In the genomic region with DNA sequence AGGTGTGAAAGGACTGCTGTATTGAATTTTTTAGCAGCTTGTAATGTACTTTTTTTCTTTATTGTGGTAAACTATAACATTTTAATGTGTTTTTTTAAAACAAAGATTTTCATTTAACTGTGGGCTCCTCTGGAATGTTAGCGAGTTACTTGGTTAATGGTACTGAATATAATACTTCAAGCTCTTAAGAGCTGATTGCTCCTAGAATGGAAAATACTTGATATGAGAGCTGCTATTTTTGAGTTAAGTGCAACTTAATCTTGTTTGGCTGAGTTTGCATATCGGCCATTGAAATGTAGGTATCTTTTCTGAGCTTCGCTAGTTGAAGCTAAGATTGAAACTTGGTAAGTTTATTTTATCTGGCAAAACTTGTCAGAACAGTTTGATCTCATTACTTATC, we compare ENCODE assay signal across 12 cellular contexts. TPM values are rescaled to one million over a fixed set of nuclear protein-coding genes. Genes with fewer than 3 reads are reported as not detected.
DNase-seq lines count a peak whose midpoint lies in the region; ATAC-seq, FAIRE-seq and TF ChIP-seq lines count a peak whose summit lies in the region.
"Had no signal": no experiment of that assay in that cellular context is flagged by ENCODE, and none has a peak within 500 bp of the region (broad histone marks: within the 10 kb centered on the region; RNA-seq: fewer than 3 reads in every experiment).

No MANE protein-coding gene starts in this region.

- no peak for ATAC-seq in CD4-positive, alpha-beta T cell (ENCODE audit: poor library complexity)
- ATAC-seq in activated naive CD8-positive, alpha-beta T cell treated with anti-CD3 and anti-CD28 coated beads, Interleukin-2, amount 10 ng/mL, durations not matched to agents 7 days and 5 days (ENCODE audit: low read depth): no peak
- ATAC-seq in natural killer cell: no peak
- ATAC-seq: HCT116 had no signal

- peak; percentile 23 for FAIRE-seq in H54 (lab: Jason Lieb, UNC)
- no peak for FAIRE-seq in HTR-8/SVneo (lab: Jason Lieb, UNC)
- FAIRE-seq: bronchial epithelial cell had no signal

- H3K36me3 Mint-ChIP-seq in CD4-positive, alpha-beta T cell (ENCODE audit: low read depth): peaks cover 79% of the 10 kb centered on the region
- H3K36me3 Mint-ChIP-seq in activated naive CD8-positive, alpha-beta T cell treated with anti-CD3 and anti-CD28 coated beads, Interleukin-2, amount 10 ng/mL, durations not matched to agents 7 days and 5 days: peaks cover 33% of the 10 kb centered on the region
- peaks cover 8% of the 10 kb centered on the region for H3K36me3 Mint-ChIP-seq in natural killer cell

- no peak for DNase-seq in CD4-positive, alpha-beta T cell
- DNase-seq in H54 (ENCODE audit: insufficient read length, low spot score) (no peak), natural killer cell (no peak), NCI-H146 treated with DMSO at 0.1 percent for 48 hours (lab: John Stamatoyannopoulos, UW; ENCODE audit: unreplicated experiment) (no peak), AG08395 (ENCODE audit: low spot score) (no peak), HTR-8/SVneo (ENCODE audit: insufficient read length, low spot score) (no peak)
- no peak for DNase-seq in activated naive CD8-positive, alpha-beta T cell treated with anti-CD3 and anti-CD28 coated beads, Interleukin-2, amount 10 ng/mL, durations not matched to agents 7 days and 5 days
- DNase-seq: GDM1, naive B cell, SK-N-SH had no signal

- no peaks in the 10 kb centered on the region for H3K9me3 ChIP-seq in CD4-positive, alpha-beta T cell (ENCODE audit: control insufficient read depth, low read length)
- H3K9me3 ChIP-seq: SK-N-SH had no signal

- peaks cover 91% of the 10 kb centered on the region for H3K4me1 Mint-ChIP-seq in CD4-positive, alpha-beta T cell (ENCODE audit: low read depth)
- peaks cover 68% of the 10 kb centered on the region for H3K4me1 Mint-ChIP-seq in activated naive CD8-positive, alpha-beta T cell treated with anti-CD3 and anti-CD28 coated beads, Interleukin-2, amount 10 ng/mL, durations not matched to agents 7 days and 5 days
- peaks cover 64 to 69% of the 10 kb centered on the region in 2 donors for H3K4me1 Mint-ChIP-seq in natural killer cell

- POLR2A ChIA-PET in CD4-positive, alpha-beta T cell (lab: Charles Lee): interaction anchor here (2.2 kb wide), 1 partner anchor 7 kb away, joined by 19 read pairs; a partner anchor contains a TSS
- POLR2A ChIA-PET in activated naive CD8-positive, alpha-beta T cell treated with anti-CD3 and anti-CD28 coated beads, Interleukin-2, amount 10 ng/mL, durations not matched to agents 7 days and 5 days (lab: Charles Lee): interaction anchor here (0.5 to 2.0 kb wide), 5 partner anchors 7 to 283 kb away, joined by 3 to 13 read pairs (median 3); a partner anchor contains a TSS

- CTCF ChIA-PET in CD4-positive, alpha-beta T cell (lab: Charles Lee): interaction anchor here (1.2 to 2.7 kb wide), 5 partner anchors 8 to 112 kb away, joined by 3 to 14 read pairs (median 8); a partner anchor contains a TSS

- no peaks in the 10 kb centered on the region for H3K27me3 ChIP-seq in CD4-positive, alpha-beta T cell (ENCODE audit: control insufficient read depth, insufficient read depth, low read length)

- no peak overlapping the region for H3K27ac ChIP-seq in CD4-positive, alpha-beta T cell (ENCODE audit: low read depth, low read length)

- TF ChIP-seq CTCF in CD4-positive, alpha-beta T cell (IDR thresholded peaks at IDR 0.05): no peak
- TF ChIP-seq CTCF in natural killer cell (IDR thresholded peaks at IDR 0.05): no peak

- H3K9me3 Mint-ChIP-seq in CD4-positive, alpha-beta T cell: no peaks in the 10 kb centered on the region
- no peaks in the 10 kb centered on the region for H3K9me3 Mint-ChIP-seq in activated naive CD8-positive, alpha-beta T cell treated with anti-CD3 and anti-CD28 coated beads, Interleukin-2, amount 10 ng/mL, durations not matched to agents 7 days and 5 days
- H3K9me3 Mint-ChIP-seq in natural killer cell: no peaks in the 10 kb centered on the region
- H3K9me3 Mint-ChIP-seq: naive B cell had no signal

- intact Hi-C loops in CD4-positive, alpha-beta T cell (cut with DNase I, micrococcal nuclease): no loop called here
- intact Hi-C loops in natural killer cell (cut with micrococcal nuclease): no loop called here

- H3K27me3 Mint-ChIP-seq in CD4-positive, alpha-beta T cell: no peaks in the 10 kb centered on the region
- no peaks in the 10 kb centered on the region for H3K27me3 Mint-ChIP-seq in activated naive CD8-positive, alpha-beta T cell treated with anti-CD3 and anti-CD28 coated beads, Interleukin-2, amount 10 ng/mL, durations not matched to agents 7 days and 5 days
- H3K27me3 Mint-ChIP-seq in natural killer cell (ENCODE audit: low read depth in 2 of 2): no peaks in the 10 kb centered on the region
- H3K27me3 Mint-ChIP-seq: naive B cell had no signal

- no peak for TF ChIP-seq POLR2A in H54 (IDR thresholded peaks at IDR 0.05; ENCODE audit: low read depth, low read length)

- H3K4me3 Mint-ChIP-seq in CD4-positive, alpha-beta T cell: peak overlapping the region; percentile 74
- H3K4me3 Mint-ChIP-seq in activated naive CD8-positive, alpha-beta T cell treated with anti-CD3 and anti-CD28 coated beads, Interleukin-2, amount 10 ng/mL, durations not matched to agents 7 days and 5 days: peak overlapping the region; percentile 60
- peak overlapping the region; percentile 4 for H3K4me3 Mint-ChIP-seq in natural killer cell

- peak overlapping the region; percentile 35 for H3K27ac Mint-ChIP-seq in CD4-positive, alpha-beta T cell
- H3K27ac Mint-ChIP-seq in activated naive CD8-positive, alpha-beta T cell treated with anti-CD3 and anti-CD28 coated beads, Interleukin-2, amount 10 ng/mL, durations not matched to agents 7 days and 5 days: peak overlapping the region; percentile 85
- H3K27ac Mint-ChIP-seq in natural killer cell: peak overlapping the region; percentile 76 to 100

RNA-seq across cellular contexts. Expression of a gene that starts 7.4 kb away (rescaled TPM):
- 100 to 1,000 TPM; 274 to 279 TPM for total RNA-seq in CD4-positive, alpha-beta T cell
- 100 to 1,000 TPM; 426 to 431 TPM for total RNA-seq in activated naive CD8-positive, alpha-beta T cell treated with anti-CD3 and anti-CD28 coated beads, Interleukin-2, amount 10 ng/mL, durations not matched to agents 7 days and 5 days
- 100 to 1,000 TPM; 326 to 375 (median 366) TPM for total RNA-seq in natural killer cell

RNA-seq across cellular contexts. Expression of a gene that starts 41.6 kb away (rescaled TPM):
- 10 to 100 TPM; 33.3 to 34.8 TPM for total RNA-seq in CD4-positive, alpha-beta T cell
- total RNA-seq in activated naive CD8-positive, alpha-beta T cell treated with anti-CD3 and anti-CD28 coated beads, Interleukin-2, amount 10 ng/mL, durations not matched to agents 7 days and 5 days: 10 to 100 TPM; 43.5 to 43.8 TPM
- total RNA-seq in natural killer cell: 10 to 100 TPM; 54.2 to 82.6 (median 58.7) TPM

Comparison
In these comparisons a context has a peak if more than half of its experiments do, and no peak if none do; other contexts are left out.
1. H3K27ac Mint-ChIP-seq: peak in every context shown above with its lines; median percentile 88 in natural killer cell; 85 in activated naive CD8-positive, alpha-beta T cell treated with anti-CD3 and anti-CD28 coated beads, Interleukin-2, amount 10 ng/mL, durations not matched to agents 7 days and 5 days; 35 in CD4-positive, alpha-beta T cell.
2. H3K4me3 Mint-ChIP-seq: peak in every context shown above with its lines; median percentile 74 in CD4-positive, alpha-beta T cell; 60 in activated naive CD8-positive, alpha-beta T cell treated with anti-CD3 and anti-CD28 coated beads, Interleukin-2, amount 10 ng/mL, durations not matched to agents 7 days and 5 days; 4 in natural killer cell.